9 cellular contexts compared by ENCODE assay signal in genomic region chr5:55694152-55694830, GRCh38. TPM values are rescaled to one million over a fixed set of nuclear protein-coding genes. Genes with fewer than 3 reads are reported as not detected.
DNase-seq lines count a peak whose midpoint lies in the region; ATAC-seq, FAIRE-seq and TF ChIP-seq lines count a peak whose summit lies in the region.
"Had no signal": no experiment of that assay in that cellular context is flagged by ENCODE, and none has a peak within 500 bp of the region (broad histone marks: within the 10 kb centered on the region; RNA-seq: fewer than 3 reads in every experiment).

No MANE protein-coding gene starts in this region.

- H3K79me1 ChIP-seq in H1 (ENCODE audit: low read depth, low read length): no peaks in the 10 kb centered on the region

- H3K27me3 Mint-ChIP-seq in activated naive CD8-positive, alpha-beta T cell treated with anti-CD3 and anti-CD28 coated beads, Interleukin-2, amount 10 ng/mL, durations not matched to agents 7 days and 5 days: no peaks in the 10 kb centered on the region
- no peaks in the 10 kb centered on the region for H3K27me3 Mint-ChIP-seq in activated naive CD8-positive, alpha-beta T cell treated with anti-CD3 and anti-CD28 coated beads for 36 hours

- no peak overlapping the region for H3K4me3 ChIP-seq in H1 (ENCODE audit: extremely low read depth in 1 of 4, insufficient read depth in 2 of 4, low read depth in 3 of 4, low read length in 4 of 4)

- no peak for DNase-seq in activated naive CD8-positive, alpha-beta T cell treated with anti-CD3 and anti-CD28 coated beads, Interleukin-2, amount 10 ng/mL, durations not matched to agents 7 days and 5 days
- DNase-seq in activated naive CD8-positive, alpha-beta T cell treated with anti-CD3 and anti-CD28 coated beads for 36 hours: no peak
- peak; percentile 57 for DNase-seq in NCI-H460 (ENCODE audit: extremely low read depth, low read depth)
- no peak for DNase-seq in H1 (ENCODE audit: low read depth in 1 of 2, low spot score in 2 of 2)
- DNase-seq in renal cortical epithelial cell (ENCODE audit: low read depth): peak; percentile 59
- no peak for DNase-seq in stimulated activated CD4-positive, alpha-beta T cell treated with anti-CD3 and anti-CD28 coated beads, Interleukin-15, amount 100 ng/mL, for 24 hours
- no peak for DNase-seq in SHP77 (lab: John Stamatoyannopoulos, UW)
- no peak for DNase-seq in NCI-H1048 (lab: John Stamatoyannopoulos, UW)
- DNase-seq: activated T-cell treated with anti-CD3 and anti-CD28 coated beads, Interleukin-2, amount 50 U/mL, for 72 hours had no signal

- no peak overlapping the region for H2BK15ac ChIP-seq in H1 (ENCODE audit: low read length)

- H4K5ac ChIP-seq in H1 (ENCODE audit: insufficient read length, low read depth, low read length): no peak overlapping the region

- POLR2A ChIA-PET in activated naive CD8-positive, alpha-beta T cell treated with anti-CD3 and anti-CD28 coated beads, Interleukin-2, amount 10 ng/mL, durations not matched to agents 7 days and 5 days (lab: Charles Lee): no interaction called here
- POLR2A ChIA-PET in H1 (lab: Charles Lee; ENCODE audit: partially characterized antibody): interaction anchor here (0.7 kb wide), 1 partner anchor 778 kb away, joined by 4 read pairs; no protein-coding TSS in a partner anchor

- no peak overlapping the region for H3K4me3 Mint-ChIP-seq in activated naive CD8-positive, alpha-beta T cell treated with anti-CD3 and anti-CD28 coated beads, Interleukin-2, amount 10 ng/mL, durations not matched to agents 7 days and 5 days
- no peak overlapping the region for H3K4me3 Mint-ChIP-seq in activated naive CD8-positive, alpha-beta T cell treated with anti-CD3 and anti-CD28 coated beads for 36 hours
- H3K4me3 Mint-ChIP-seq: activated T-cell treated with anti-CD3 and anti-CD28 coated beads, Interleukin-2, amount 50 U/mL, for 72 hours had no signal

- H3K4ac ChIP-seq in H1 (replicated peaks; ENCODE audit: insufficient read length, low read depth, low read length): no peak overlapping the region

- peaks cover 12% of the 10 kb centered on the region for H3K36me3 Mint-ChIP-seq in activated naive CD8-positive, alpha-beta T cell treated with anti-CD3 and anti-CD28 coated beads, Interleukin-2, amount 10 ng/mL, durations not matched to agents 7 days and 5 days
- peaks cover 7% of the 10 kb centered on the region for H3K36me3 Mint-ChIP-seq in activated naive CD8-positive, alpha-beta T cell treated with anti-CD3 and anti-CD28 coated beads for 36 hours

- H3K36me3 ChIP-seq in H1 (ENCODE audit: control insufficient read depth in 2 of 4, insufficient read depth in 4 of 4, low read length in 3 of 4): peaks cover 0 to 18% (median 5%) of the 10 kb centered on the region in 4 experiments; a peak in 4 of 8 replicates

- no peak overlapping the region for H3K18ac ChIP-seq in H1 (ENCODE audit: extremely low read depth, low read length)

- no peaks in the 10 kb centered on the region for H3K79me2 ChIP-seq in H1 (ENCODE audit: control insufficient read depth in 1 of 2, insufficient read depth in 2 of 2, low read length in 2 of 2)

- H2AK5ac ChIP-seq in H1 (ENCODE audit: low read depth, low read length): no peak overlapping the region

- CTCF ChIA-PET in H1 (lab: Charles Lee; ENCODE audit: partially characterized antibody): interaction anchor here (0.6 to 1.7 kb wide), 11 partner anchors 19 to 435 kb away, joined by 3 to 6 read pairs (median 3); no protein-coding TSS in a partner anchor

- no peak overlapping the region for H4K91ac ChIP-seq in H1 (replicated peaks; ENCODE audit: insufficient read length, low read length)

- H3K9ac ChIP-seq in H1 (replicated peaks in 1 of 4; ENCODE audit: extremely low read depth in 1 of 4, low read depth in 3 of 4, low read length in 3 of 4): no peak overlapping the region

- no peak overlapping the region for H3K23ac ChIP-seq in H1 (ENCODE audit: insufficient read length)

- peak; percentile 58 for ATAC-seq in activated naive CD8-positive, alpha-beta T cell treated with anti-CD3 and anti-CD28 coated beads, Interleukin-2, amount 10 ng/mL, durations not matched to agents 7 days and 5 days (ENCODE audit: low read depth)

- TF ChIP-seq CTCF in H1 (IDR thresholded peaks at IDR 0.05; ENCODE audit: control extremely low read depth in 1 of 3, insufficient read depth in 1 of 3, low read depth in 1 of 3, low read length in 3 of 3): peak in 2 of 3 experiments; percentile 56 to 77; a peak in 2 of 4 replicates

- no peak overlapping the region for H3K14ac ChIP-seq in H1 (ENCODE audit: insufficient read length)

- H3K9me3 Mint-ChIP-seq in activated naive CD8-positive, alpha-beta T cell treated with anti-CD3 and anti-CD28 coated beads, Interleukin-2, amount 10 ng/mL, durations not matched to agents 7 days and 5 days: no peaks in the 10 kb centered on the region
- no peaks in the 10 kb centered on the region for H3K9me3 Mint-ChIP-seq in activated naive CD8-positive, alpha-beta T cell treated with anti-CD3 and anti-CD28 coated beads for 36 hours
- H3K9me3 Mint-ChIP-seq: activated T-cell treated with anti-CD3 and anti-CD28 coated beads, Interleukin-2, amount 50 U/mL, for 72 hours had no signal

- H3K56ac ChIP-seq in H1 (replicated peaks; ENCODE audit: insufficient read length, low read depth, low read length): no peak overlapping the region

- 83% methylated on average over 2 of the region's 3 CpGs; no CpG with 5 or more reads in 1 of the 2 experiments for WGBS in H1 (ENCODE audit: extremely low coverage in 1 of 2, insufficient coverage in 1 of 2, insufficient read length in 1 of 2, insufficient replicate concordance in 2 of 2, low coverage in 1 of 2, low lambda C conversion rate in 2 of 2, missing lambda C conversion rate in 1 of 2), 2 experiments

- no peak overlapping the region for H4K8ac ChIP-seq in H1 (ENCODE audit: extremely low read depth, insufficient read depth, low read length)

- no peak overlapping the region for H2BK5ac ChIP-seq in H1 (ENCODE audit: low read depth, low read length)

- no peak overlapping the region for H2BK120ac ChIP-seq in H1 (replicated peaks; ENCODE audit: low read depth, low read length)

- no peaks in the 10 kb centered on the region; the same call in 1 of the 2 replicates for H3K23me2 ChIP-seq in H1 (ENCODE audit: low read depth, low read length)

- no peak overlapping the region for H2BK20ac ChIP-seq in H1 (ENCODE audit: low read length)

- peaks cover 8% of the 10 kb centered on the region for H3K4me1 Mint-ChIP-seq in activated naive CD8-positive, alpha-beta T cell treated with anti-CD3 and anti-CD28 coated beads, Interleukin-2, amount 10 ng/mL, durations not matched to agents 7 days and 5 days
- peaks cover 3% of the 10 kb centered on the region for H3K4me1 Mint-ChIP-seq in activated naive CD8-positive, alpha-beta T cell treated with anti-CD3 and anti-CD28 coated beads for 36 hours

- peak; percentile 83 to 88 for TF ChIP-seq RAD21 in H1 (IDR thresholded peaks at IDR 0.05 in 1 of 2, conservative IDR thresholded peaks at IDR 0.05 in 1 of 2; ENCODE audit: low read depth in 2 of 2, low read length in 2 of 2)

- peaks cover 6 to 8% of the 10 kb centered on the region in 2 experiments; a peak in 2 of 4 replicates for H3K9me3 ChIP-seq in H1 (ENCODE audit: insufficient read depth in 2 of 2, low read depth in 1 of 2, low read length in 1 of 2)

- no peak overlapping the region for H3K4me2 ChIP-seq in H1 (ENCODE audit: insufficient read depth in 1 of 2, low read depth in 2 of 2, low read length in 2 of 2)

- TF ChIP-seq EP300 in H1 (IDR thresholded peaks at IDR 0.05; ENCODE audit: borderline replicate concordance in 1 of 2, low read depth in 2 of 2, low read length in 2 of 2): no peak

- no peak overlapping the region for H2AFZ ChIP-seq in H1 (ENCODE audit: low read length)

- peak; percentile 97 for FAIRE-seq in H1 (lab: Jason Lieb, UNC)

- H3K27ac ChIP-seq in H1 (ENCODE audit: low read depth, low read length): no peak overlapping the region

- H2BK12ac ChIP-seq in H1 (ENCODE audit: low read depth, low read length): no peak overlapping the region

- no peaks in the 10 kb centered on the region for H3K27me3 ChIP-seq in H1 (replicated peaks in 1 of 4; ENCODE audit: control insufficient read depth in 3 of 4, extremely low read depth in 1 of 4, insufficient read depth in 3 of 4, low read length in 3 of 4)

- no peaks in the 10 kb centered on the region for H4K20me1 ChIP-seq in H1 (replicated peaks in 1 of 2; ENCODE audit: control insufficient read depth in 1 of 2, insufficient read depth in 2 of 2, low read length in 2 of 2)

- H3K27ac Mint-ChIP-seq in activated naive CD8-positive, alpha-beta T cell treated with anti-CD3 and anti-CD28 coated beads, Interleukin-2, amount 10 ng/mL, durations not matched to agents 7 days and 5 days: no peak overlapping the region
- no peak overlapping the region for H3K27ac Mint-ChIP-seq in activated naive CD8-positive, alpha-beta T cell treated with anti-CD3 and anti-CD28 coated beads for 36 hours
- H3K27ac Mint-ChIP-seq: activated T-cell treated with anti-CD3 and anti-CD28 coated beads, Interleukin-2, amount 50 U/mL, for 72 hours had no signal

- H3K4me1 ChIP-seq in H1 (replicated peaks in 1 of 4; ENCODE audit: control insufficient read depth in 3 of 4, insufficient read depth in 4 of 4, low read length in 3 of 4): peaks cover 0 to 7% (median 6%) of the 10 kb centered on the region in 4 experiments; a peak in 5 of 7 replicates

- no peak for TF ChIP-seq POLR2A in H1 (IDR thresholded peaks at IDR 0.05; ENCODE audit: control extremely low read depth in 1 of 2, low read depth in 2 of 2, low read length in 2 of 2)

RNA-seq across cellular contexts. Expression of gene SLC38A9, which starts 17.8 kb away (rescaled TPM):
- total RNA-seq in activated naive CD8-positive, alpha-beta T cell treated with anti-CD3 and anti-CD28 coated beads, Interleukin-2, amount 10 ng/mL, durations not matched to agents 7 days and 5 days: 10 to 100 TPM; 25.6 to 27.6 TPM
- 10 to 100 TPM; 14.4 to 15.6 TPM for total RNA-seq in activated naive CD8-positive, alpha-beta T cell treated with anti-CD3 and anti-CD28 coated beads for 36 hours
- 20.2 and 24.0 TPM in 2 replicates for total RNA-seq in NCI-H460 (2014; rRNA removed; shearing (Covaris generic))
- polyA plus RNA-seq in NCI-H460 (2014; cell fraction: nucleus; rRNA removed): 33.7 and 56.7 TPM in 2 replicates
- 42.2 and 43.7 TPM in 2 replicates for total RNA-seq in H1 (2021; fragmentation: NEBNext Ultra II Directional; extraction: Animal tissue kit (Norgen Biotek cat#: 25700))
- polyA plus RNA-seq in H1 (2011; rRNA removed): 15.3 and 29.2 TPM in 2 replicates
- 25.6 TPM for polyA plus RNA-seq in H1 (2011; cell fraction: cytosol; rRNA removed)
- 12.6 TPM for polyA plus RNA-seq in H1 (2011; cell fraction: nucleus; rRNA removed)
- 22.7 to 34.3 TPM (median 23.1 TPM) in 4 replicates for polyA plus RNA-seq in H1 (2012, experiment 1 of 2)
- 4.3 TPM for polyA plus RNA-seq in H1 (2012, experiment 2 of 2)
- polyA plus RNA-seq in H1 (2013, experiment 1 of 2): 55.1 TPM
- 58.5 TPM for polyA plus RNA-seq in H1 (2013, experiment 2 of 2)
- 45.2 and 85.5 TPM in 2 replicates for polyA minus RNA-seq in H1 (2011; rRNA and poly(A)+ RNA removed)
- 26.0 TPM for polyA minus RNA-seq in H1 (2011; cell fraction: cytosol; rRNA and poly(A)+ RNA removed)
- polyA minus RNA-seq in H1 (2011; cell fraction: nucleus; rRNA and poly(A)+ RNA removed): 70.9 TPM
- total RNA-seq in renal cortical epithelial cell: 57.8 and 67.4 TPM in 2 replicates

RNA-seq across cellular contexts. Expression of gene DDX4, which starts 43.6 kb away (rescaled TPM):
- 1 to 10 TPM in 1 of 2 experiments, under 1 TPM in 1; 0.28 to 1.2 TPM for total RNA-seq in activated naive CD8-positive, alpha-beta T cell treated with anti-CD3 and anti-CD28 coated beads, Interleukin-2, amount 10 ng/mL, durations not matched to agents 7 days and 5 days
- not detected for total RNA-seq in activated naive CD8-positive, alpha-beta T cell treated with anti-CD3 and anti-CD28 coated beads for 36 hours
- 0.14 TPM in 1 of 2 replicates, not detected in the other for total RNA-seq in NCI-H460 (2014; rRNA removed; shearing (Covaris generic))
- not detected in 2 replicates for polyA plus RNA-seq in NCI-H460 (2014; cell fraction: nucleus; rRNA removed)
- total RNA-seq in H1 (2021; fragmentation: NEBNext Ultra II Directional; extraction: Animal tissue kit (Norgen Biotek cat#: 25700)): 0.15 TPM in 1 of 2 replicates, not detected in the other
- polyA plus RNA-seq in H1 (2011; rRNA removed): 0.03 TPM in 1 of 2 replicates, not detected in the other
- 0.08 TPM for polyA plus RNA-seq in H1 (2011; cell fraction: cytosol; rRNA removed)
- polyA plus RNA-seq in H1 (2011; cell fraction: nucleus; rRNA removed): not detected
- polyA plus RNA-seq in H1 (2012, experiment 1 of 2): 0.12 TPM in 1 of 4 replicates, not detected in the others
- polyA plus RNA-seq in H1 (2012, experiment 2 of 2): not detected
- polyA plus RNA-seq in H1 (2013, experiment 1 of 2): not detected
- 0.02 TPM for polyA plus RNA-seq in H1 (2013, experiment 2 of 2)
- not detected in 2 replicates for polyA minus RNA-seq in H1 (2011; rRNA and poly(A)+ RNA removed)
- polyA minus RNA-seq in H1 (2011; cell fraction: cytosol; rRNA and poly(A)+ RNA removed): not detected
- not detected for polyA minus RNA-seq in H1 (2011; cell fraction: nucleus; rRNA and poly(A)+ RNA removed)
- not detected in 2 replicates for total RNA-seq in renal cortical epithelial cell

Comparison
In these comparisons a context has a peak if more than half of its experiments do, and no peak if none do; other contexts are left out.
1. DNase-seq: peak in NCI-H460 (single experiment) and renal cortical epithelial cell (single experiment); none in activated naive CD8-positive, alpha-beta T cell treated with anti-CD3 and anti-CD28 coated beads, Interleukin-2, amount 10 ng/mL, durations not matched to agents 7 days and 5 days (single experiment), activated naive CD8-positive, alpha-beta T cell treated with anti-CD3 and anti-CD28 coated beads for 36 hours (single experiment), H1 (0 of 2), stimulated activated CD4-positive, alpha-beta T cell treated with anti-CD3 and anti-CD28 coated beads, Interleukin-15, amount 100 ng/mL, for 24 hours (single experiment), SHP77 (0 of 2) and NCI-H1048 (single experiment).